ENCODE assay signal across 15 cellular contexts in the genomic region with DNA sequence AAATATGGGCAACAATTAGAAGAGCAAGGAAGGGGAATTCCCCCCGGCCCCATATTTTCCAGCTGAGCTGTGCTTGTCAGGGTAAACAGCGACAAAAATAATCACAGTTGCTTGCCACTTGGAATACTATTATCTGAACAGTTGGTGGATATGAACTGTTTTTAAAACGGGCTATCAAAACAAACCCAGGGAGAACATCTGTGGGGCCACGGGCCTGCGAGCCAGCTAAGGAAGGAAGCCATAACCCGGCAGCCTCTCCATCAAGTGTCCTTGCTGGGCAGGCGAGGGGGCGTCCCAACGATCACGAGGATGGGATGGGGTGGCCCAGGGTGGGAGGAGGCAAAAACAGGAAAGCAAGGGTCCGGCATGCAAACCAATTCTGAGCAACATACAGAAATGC.
A peak's percentile ranks its signal among the peaks of the same experiment; 100 is the strongest.
DNase-seq lines count a peak whose midpoint lies in the region; ATAC-seq and TF ChIP-seq lines count a peak whose summit lies in the region.
"Had no signal": no experiment of that assay in that cellular context is flagged by ENCODE, and none has a peak within 500 bp of the region (broad histone marks: within the 10 kb centered on the region; RNA-seq: fewer than 3 reads in every experiment).

No MANE protein-coding gene starts in this region.

- WGBS in testis, 2 donors = 39 to 54% methylated on average over 11 of the region's 11 CpGs

- H3K9me3 ChIP-seq in muscle layer of duodenum (ENCODE audit: control insufficient read depth in 1 of 2, low read length in 2 of 2) (no peaks in the 10 kb centered on the region), testis (no peaks in the 10 kb centered on the region)

- H3K4me3 ChIP-seq in dorsolateral prefrontal cortex = peak overlapping the region in 2 of 59 donors; percentile 11 to 18
- H3K4me3 ChIP-seq in muscle layer of duodenum (ENCODE audit: low read depth in 1 of 2, low read length in 2 of 2) = no peak overlapping the region
- H3K4me3 ChIP-seq in testis = no peak overlapping the region

- DNase-seq in NCI-H446 treated with DMSO at 0.1 percent for 48 hours (lab: John Stamatoyannopoulos, UW) (peak; percentile 44), dorsolateral prefrontal cortex (no peak), testis (no peak), DMS153 treated with DMSO at 0.1 percent for 48 hours (lab: John Stamatoyannopoulos, UW; ENCODE audit: unreplicated experiment) (no peak), islet precursor cell (no peak)
- DNase-seq: activated CD8-positive, alpha-beta T cell treated with anti-CD3 and anti-CD28 coated beads, Interleukin-2, amount 10 ng/mL, durations not matched to agents 7 days and 5 days; activated naive CD4-positive, alpha-beta T cell treated with Interleukin-2 at 50 U/mL for 16 hours; CD8-positive, alpha-beta T cell; MM.1S; NCI-H345; stimulated activated CD4-positive, alpha-beta T cell treated with anti-CD3 and anti-CD28 coated beads, Interleukin-12 subunit alpha, Interleukin-12 subunit beta, amount 100 ng/mL, for 4 hours; T1000 had no signal

- TF ChIP-seq CTCF in dorsolateral prefrontal cortex (IDR thresholded peaks at IDR 0.05 in 54 of 56, conservative IDR thresholded peaks at IDR 0.05 in 2 of 56; ENCODE audit: low read depth in 1 of 56, partially characterized antibody in 56 of 56) (no peak), testis (IDR thresholded peaks at IDR 0.05) (no peak)

- TF ChIP-seq POLR2A in testis (IDR thresholded peaks at IDR 0.05) = no peak

- no peak for ATAC-seq in GM21367 (IDR thresholded peaks at IDR 0.05; ENCODE audit: unreplicated experiment)
- no peak for ATAC-seq in SK-N-SH treated with all-trans-retinoic acid at 6 μM for 48 hours
- ATAC-seq: activated CD8-positive, alpha-beta T cell treated with anti-CD3 and anti-CD28 coated beads, Interleukin-2, amount 10 ng/mL, durations not matched to agents 7 days and 5 days; CD8-positive, alpha-beta T cell had no signal

- H3K36me3 ChIP-seq in muscle layer of duodenum (ENCODE audit: control insufficient read depth in 1 of 2, insufficient read depth in 2 of 2, low read length in 2 of 2) (no peaks in the 10 kb centered on the region), testis (ENCODE audit: low read depth, missing control alignments) (no peaks in the 10 kb centered on the region)

- intact Hi-C loops in dorsolateral prefrontal cortex (cut with DNase I) = no loop called here
- intact Hi-C loops in testis (cut with DNase I; ENCODE audit: low total_unique reads) = no loop called here

- peaks cover 0 to 7% (median 0%) of the 10 kb centered on the region in 45 donors for H3K27me3 ChIP-seq in dorsolateral prefrontal cortex
- no peaks in the 10 kb centered on the region for H3K27me3 ChIP-seq in muscle layer of duodenum (ENCODE audit: low read depth, low read length)
- H3K27me3 ChIP-seq in testis = no peaks in the 10 kb centered on the region

- peaks cover 16 to 40% of the 10 kb centered on the region in 2 donors for H3K4me1 ChIP-seq in muscle layer of duodenum (ENCODE audit: control insufficient read depth in 1 of 2, insufficient read depth in 2 of 2, low read length in 2 of 2)
- H3K4me1 ChIP-seq in testis = peaks cover 25% of the 10 kb centered on the region

- H3K27ac ChIP-seq in dorsolateral prefrontal cortex (peak overlapping the region in 45 of 59 donors; percentile 1 to 97 (median 65)), muscle layer of duodenum (ENCODE audit: low read length) (peak overlapping the region; percentile 51), testis (peak overlapping the region; percentile 25 to 92)

TF ChIP-seq in SK-N-SH treated with all-trans-retinoic acid at 6 μM for 48 hours, 23 proteins besides CTCF, POLR2A, EP300 and RAD21:
- no peak for TF ChIP-seq ZFP30 (CRISPR knock-in tag; IDR thresholded peaks at IDR 0.05)
- no peak for TF ChIP-seq SNAI2 (CRISPR knock-in tag; IDR thresholded peaks at IDR 0.05)
- TF ChIP-seq RARB (CRISPR knock-in tag; IDR thresholded peaks at IDR 0.05) = no peak
- TF ChIP-seq OSR1 (CRISPR knock-in tag; IDR thresholded peaks at IDR 0.05) = no peak
- TF ChIP-seq ZNF565 (CRISPR knock-in tag; conservative IDR thresholded peaks at IDR 0.05; ENCODE audit: low read depth) = no peak
- TF ChIP-seq ISL1 (CRISPR knock-in tag; IDR thresholded peaks at IDR 0.05) = no peak
- TF ChIP-seq, protein P1, sequence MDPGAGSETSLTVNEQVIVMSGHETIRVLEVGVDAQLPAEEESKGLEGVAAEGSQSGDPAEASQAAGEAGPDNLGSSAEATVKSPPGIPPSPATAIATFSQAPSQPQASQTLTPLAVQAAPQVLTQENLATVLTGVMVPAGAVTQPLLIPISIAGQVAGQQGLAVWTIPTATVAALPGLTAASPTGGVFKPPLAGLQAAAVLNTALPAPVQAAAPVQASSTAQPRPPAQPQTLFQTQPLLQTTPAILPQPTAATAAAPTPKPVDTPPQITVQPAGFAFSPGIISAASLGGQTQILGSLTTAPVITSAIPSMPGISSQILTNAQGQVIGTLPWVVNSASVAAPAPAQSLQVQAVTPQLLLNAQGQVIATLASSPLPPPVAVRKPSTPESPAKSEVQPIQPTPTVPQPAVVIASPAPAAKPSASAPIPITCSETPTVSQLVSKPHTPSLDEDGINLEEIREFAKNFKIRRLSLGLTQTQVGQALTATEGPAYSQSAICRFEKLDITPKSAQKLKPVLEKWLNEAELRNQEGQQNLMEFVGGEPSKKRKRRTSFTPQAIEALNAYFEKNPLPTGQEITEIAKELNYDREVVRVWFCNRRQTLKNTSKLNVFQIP (CRISPR knock-in tag; IDR thresholded peaks at IDR 0.05; ENCODE audit: borderline replicate concordance, low read depth) = no peak
- TF ChIP-seq, protein P2, sequence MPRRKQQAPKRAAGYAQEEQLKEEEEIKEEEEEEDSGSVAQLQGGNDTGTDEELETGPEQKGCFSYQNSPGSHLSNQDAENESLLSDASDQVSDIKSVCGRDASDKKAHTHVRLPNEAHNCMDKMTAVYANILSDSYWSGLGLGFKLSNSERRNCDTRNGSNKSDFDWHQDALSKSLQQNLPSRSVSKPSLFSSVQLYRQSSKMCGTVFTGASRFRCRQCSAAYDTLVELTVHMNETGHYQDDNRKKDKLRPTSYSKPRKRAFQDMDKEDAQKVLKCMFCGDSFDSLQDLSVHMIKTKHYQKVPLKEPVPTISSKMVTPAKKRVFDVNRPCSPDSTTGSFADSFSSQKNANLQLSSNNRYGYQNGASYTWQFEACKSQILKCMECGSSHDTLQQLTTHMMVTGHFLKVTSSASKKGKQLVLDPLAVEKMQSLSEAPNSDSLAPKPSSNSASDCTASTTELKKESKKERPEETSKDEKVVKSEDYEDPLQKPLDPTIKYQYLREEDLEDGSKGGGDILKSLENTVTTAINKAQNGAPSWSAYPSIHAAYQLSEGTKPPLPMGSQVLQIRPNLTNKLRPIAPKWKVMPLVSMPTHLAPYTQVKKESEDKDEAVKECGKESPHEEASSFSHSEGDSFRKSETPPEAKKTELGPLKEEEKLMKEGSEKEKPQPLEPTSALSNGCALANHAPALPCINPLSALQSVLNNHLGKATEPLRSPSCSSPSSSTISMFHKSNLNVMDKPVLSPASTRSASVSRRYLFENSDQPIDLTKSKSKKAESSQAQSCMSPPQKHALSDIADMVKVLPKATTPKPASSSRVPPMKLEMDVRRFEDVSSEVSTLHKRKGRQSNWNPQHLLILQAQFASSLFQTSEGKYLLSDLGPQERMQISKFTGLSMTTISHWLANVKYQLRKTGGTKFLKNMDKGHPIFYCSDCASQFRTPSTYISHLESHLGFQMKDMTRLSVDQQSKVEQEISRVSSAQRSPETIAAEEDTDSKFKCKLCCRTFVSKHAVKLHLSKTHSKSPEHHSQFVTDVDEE (CRISPR knock-in tag; IDR thresholded peaks at IDR 0.05) = no peak
- TF ChIP-seq ZC3H10 (CRISPR knock-in tag; IDR thresholded peaks at IDR 0.05) = no peak
- TF ChIP-seq ZFP3 (CRISPR knock-in tag; IDR thresholded peaks at IDR 0.05) = no peak
- TF ChIP-seq BACH2 (CRISPR knock-in tag; IDR thresholded peaks at IDR 0.05; ENCODE audit: borderline replicate concordance) = no peak
- no peak for TF ChIP-seq PPARA (CRISPR knock-in tag; IDR thresholded peaks at IDR 0.05; ENCODE audit: borderline replicate concordance)
- no peak for TF ChIP-seq ARNTL (CRISPR knock-in tag; IDR thresholded peaks at IDR 0.05; ENCODE audit: borderline replicate concordance, low read depth)
- no peak for TF ChIP-seq TCF4 (CRISPR knock-in tag; IDR thresholded peaks at IDR 0.05; ENCODE audit: borderline replicate concordance)
- no peak for TF ChIP-seq ZNF8 (CRISPR knock-in tag; IDR thresholded peaks at IDR 0.05)
- TF ChIP-seq, protein P3, sequence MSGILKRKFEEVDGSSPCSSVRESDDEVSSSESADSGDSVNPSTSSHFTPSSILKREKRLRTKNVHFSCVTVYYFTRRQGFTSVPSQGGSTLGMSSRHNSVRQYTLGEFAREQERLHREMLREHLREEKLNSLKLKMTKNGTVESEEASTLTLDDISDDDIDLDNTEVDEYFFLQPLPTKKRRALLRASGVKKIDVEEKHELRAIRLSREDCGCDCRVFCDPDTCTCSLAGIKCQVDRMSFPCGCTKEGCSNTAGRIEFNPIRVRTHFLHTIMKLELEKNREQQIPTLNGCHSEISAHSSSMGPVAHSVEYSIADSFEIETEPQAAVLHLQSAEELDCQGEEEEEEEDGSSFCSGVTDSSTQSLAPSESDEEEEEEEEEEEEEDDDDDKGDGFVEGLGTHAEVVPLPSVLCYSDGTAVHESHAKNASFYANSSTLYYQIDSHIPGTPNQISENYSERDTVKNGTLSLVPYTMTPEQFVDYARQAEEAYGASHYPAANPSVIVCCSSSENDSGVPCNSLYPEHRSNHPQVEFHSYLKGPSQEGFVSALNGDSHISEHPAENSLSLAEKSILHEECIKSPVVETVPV (CRISPR knock-in tag; IDR thresholded peaks at IDR 0.05) = no peak
- no peak for TF ChIP-seq TOX (CRISPR knock-in tag; IDR thresholded peaks at IDR 0.05; ENCODE audit: borderline replicate concordance)
TF ChIP-seq in SK-N-SH treated with all-trans-retinoic acid at 6 μM for 48 hours: peak in this region for 0.
